10 cellular contexts compared by ENCODE assay signal in genomic region chr13:76711515-76712182, GRCh38.
DNase-seq lines count a peak whose midpoint lies in the region; ATAC-seq and TF ChIP-seq lines count a peak whose summit lies in the region.
"Had no signal": no experiment of that assay in that cellular context is flagged by ENCODE, and none has a peak within 500 bp of the region (broad histone marks: within the 10 kb centered on the region; RNA-seq: fewer than 3 reads in every experiment).

No MANE protein-coding gene starts in this region.

- no peaks in the 10 kb centered on the region for H3K27me3 Mint-ChIP-seq in chondrocyte (ENCODE audit: low read depth)

- H3K4me3 Mint-ChIP-seq in chondrocyte (ENCODE audit: unreplicated experiment), result no peak overlapping the region
- H3K4me3 Mint-ChIP-seq: brain had no signal

- no peaks in the 10 kb centered on the region for H3K36me3 ChIP-seq in mesodermal cell (ENCODE audit: control insufficient read depth, insufficient read depth, low read length)

- H3K4me1 ChIP-seq in mesodermal cell (ENCODE audit: control insufficient read depth, insufficient read depth, low read length, poor library complexity, severe bottlenecking), result peaks cover 36% of the 10 kb centered on the region

- no peak for TF ChIP-seq CTCF in chondrocyte (IDR thresholded peaks at IDR 0.05)

- ATAC-seq in HG02763 (IDR thresholded peaks at IDR 0.05; ENCODE audit: unreplicated experiment) (no peak), GM19455 (IDR thresholded peaks at IDR 0.05; ENCODE audit: unreplicated experiment) (no peak), HG02870 (IDR thresholded peaks at IDR 0.05; ENCODE audit: unreplicated experiment) (no peak)

- peaks cover 68% of the 10 kb centered on the region for H3K4me1 Mint-ChIP-seq in chondrocyte (ENCODE audit: low read depth)

- H3K27ac ChIP-seq in mesodermal cell (ENCODE audit: low read depth, low read length, severe bottlenecking), result peak overlapping the region; percentile 68
- H3K27ac ChIP-seq: 22Rv1 had no signal

- H3K36me3 Mint-ChIP-seq in chondrocyte (ENCODE audit: low read depth), result no peaks in the 10 kb centered on the region
- H3K36me3 Mint-ChIP-seq: brain had no signal

- H3K9me3 ChIP-seq in mesodermal cell (ENCODE audit: control insufficient read depth, low read length), result no peaks in the 10 kb centered on the region

- no peak overlapping the region for H3K4me3 ChIP-seq in mesodermal cell (ENCODE audit: extremely low read depth, insufficient read depth, low read length, poor library complexity, severe bottlenecking)

- peak overlapping the region; percentile 67 for H3K27ac Mint-ChIP-seq in chondrocyte (ENCODE audit: unreplicated experiment)

- no CpG with 5 or more reads among the region's 3 CpGs for WGBS in mesodermal cell (ENCODE audit: insufficient coverage in 2 of 2), 2 experiments

- peak; percentile 0 for DNase-seq in DMS53 (lab: John Stamatoyannopoulos, UW)
- DNase-seq in DMS53 treated with DMSO at 0.1 percent for 48 hours (lab: John Stamatoyannopoulos, UW; ENCODE audit: unreplicated experiment), result no peak
- DNase-seq in chondrocyte (ENCODE audit: low spot score), result no peak
- no peak for DNase-seq in NCI-H1436 treated with DMSO at 0.1 percent for 48 hours (lab: John Stamatoyannopoulos, UW)

- H3K9me3 Mint-ChIP-seq in chondrocyte (ENCODE audit: low read depth), result peaks cover 4% of the 10 kb centered on the region
- H3K9me3 Mint-ChIP-seq: brain had no signal
